ENCODE assay signal across 17 cellular contexts in genomic region chr19:2140193-2140545, GRCh38. TPM values are rescaled to one million over a fixed set of nuclear protein-coding genes. Genes with fewer than 3 reads are reported as not detected.
DNase-seq lines count a peak whose midpoint lies in the region; ATAC-seq and TF ChIP-seq lines count a peak whose summit lies in the region.
"Had no signal": no experiment of that assay in that cellular context is flagged by ENCODE, and none has a peak within 500 bp of the region (broad histone marks: within the 10 kb centered on the region; RNA-seq: fewer than 3 reads in every experiment).

No MANE protein-coding gene starts in this region.

- H3K36me3 Mint-ChIP-seq in WTC11 (peaks cover 30% of the 10 kb centered on the region), neural crest cell (ENCODE audit: low read depth) (peaks cover 3% of the 10 kb centered on the region)

- DNase-seq in NCI-H2171 treated with DMSO at 0.1 percent for 48 hours (lab: John Stamatoyannopoulos, UW) (peak; percentile 17), NCI-H2171 (lab: John Stamatoyannopoulos, UW) (no peak), WTC11 (ENCODE audit: low spot score) (no peak), neural crest cell (ENCODE audit: low read depth, low spot score) (no peak), PC-9 (no peak), 8988T (no peak), KG1 (lab: John Stamatoyannopoulos, UW) (no peak)
- DNase-seq: CD8-positive, alpha-beta T cell; DMS79; HFFc6; NCI-H1436; NCI-H2029; NCI-H226; NCI-H524 had no signal

- no TSS peak for BruUV-seq in PC-9 (replicated peaks; lab: Mats Ljungman, UMichigan)

- no peak overlapping the region for H2AFZ ChIP-seq in PC-9

- H3K27ac Mint-ChIP-seq in WTC11 (peak overlapping the region; percentile 74; the same call in 1 of the 2 replicates), neural crest cell (ENCODE audit: unreplicated experiment) (peak overlapping the region; percentile 86)
- H3K27ac Mint-ChIP-seq: CD8-positive, alpha-beta T cell; HFFc6 had no signal

- no peaks in the 10 kb centered on the region for H3K9me3 Mint-ChIP-seq in WTC11
- H3K9me3 Mint-ChIP-seq in neural crest cell = no peaks in the 10 kb centered on the region
- H3K9me3 Mint-ChIP-seq: CD8-positive, alpha-beta T cell; HFFc6 had no signal

- no peak overlapping the region for H3K27ac ChIP-seq in PC-9
- H3K27ac ChIP-seq: KMS-11, SJSA1 had no signal

- H3K36me3 ChIP-seq in PC-9 (ENCODE audit: low read depth) = no peaks in the 10 kb centered on the region

- ATAC-seq in WTC11 = no peak
- ATAC-seq in GM21423 (IDR thresholded peaks at IDR 0.05; ENCODE audit: unreplicated experiment) = no peak
- ATAC-seq: CD8-positive, alpha-beta T cell had no signal

- POLR2A ChIA-PET in WTC11 (lab: Charles Lee) (no interaction called here), PC-9 (lab: Charles Lee; ENCODE audit: unreplicated experiment) (no interaction called here)

- TF ChIP-seq CTCF in WTC11 (IDR thresholded peaks at IDR 0.05) (no peak), neural crest cell (conservative IDR thresholded peaks at IDR 0.05) (no peak), PC-9 (conservative IDR thresholded peaks at IDR 0.05) (no peak)

- intact Hi-C loops in PC-9 (cut with micrococcal nuclease; ENCODE audit: unreplicated experiment) = no loop called here

- peaks cover 49% of the 10 kb centered on the region for H3K79me2 ChIP-seq in PC-9 (ENCODE audit: low read depth)

- peaks cover 52% of the 10 kb centered on the region for H4K20me1 ChIP-seq in PC-9 (ENCODE audit: insufficient read depth)

- H3K4me2 ChIP-seq in PC-9 = no peak overlapping the region
- H3K4me2 ChIP-seq: KMS-11 had no signal

- no peaks in the 10 kb centered on the region for H3F3A ChIP-seq in PC-9 (ENCODE audit: insufficient read depth, low read depth)

- peaks cover 2% of the 10 kb centered on the region; the same call in 1 of the 2 replicates for H3K4me1 Mint-ChIP-seq in WTC11
- peaks cover 7% of the 10 kb centered on the region for H3K4me1 Mint-ChIP-seq in neural crest cell

- H3K27me3 ChIP-seq in PC-9 (ENCODE audit: insufficient read depth, low read depth) = no peaks in the 10 kb centered on the region
- H3K27me3 ChIP-seq: SJSA1 had no signal

- H3K4me1 ChIP-seq in PC-9 (replicated peaks; ENCODE audit: insufficient read depth) = no peaks in the 10 kb centered on the region

- H3K4me3 Mint-ChIP-seq in WTC11 (no peak overlapping the region), neural crest cell (no peak overlapping the region)
- H3K4me3 Mint-ChIP-seq: CD8-positive, alpha-beta T cell; HFFc6 had no signal

- H3K9me2 ChIP-seq in PC-9 (ENCODE audit: insufficient read depth) = no peaks in the 10 kb centered on the region

- no peak overlapping the region for H3K4me3 ChIP-seq in PC-9
- H3K4me3 ChIP-seq: SJSA1 had no signal

- CTCF ChIA-PET in WTC11 (lab: Charles Lee) = interaction anchor here (0.6 to 1.5 kb wide), 3 partner anchors 12 to 192 kb away, joined by 3 to 5 read pairs (median 4); partner anchors contain the start of gene AP3D1
- CTCF ChIA-PET in PC-9 (lab: Charles Lee) = interaction anchor here (0.6 kb wide), 1 partner anchor 117 kb away, joined by 22 read pairs; no protein-coding TSS in a partner anchor

- H3K9me3 ChIP-seq in PC-9 (ENCODE audit: insufficient read depth, low read depth) = no peaks in the 10 kb centered on the region
- H3K9me3 ChIP-seq: SJSA1 had no signal

- no peaks in the 10 kb centered on the region for H3K27me3 Mint-ChIP-seq in WTC11 (ENCODE audit: low read depth)
- H3K27me3 Mint-ChIP-seq in neural crest cell (ENCODE audit: low read depth) = no peaks in the 10 kb centered on the region

TF ChIP-seq in WTC11, 78 proteins besides CTCF, POLR2A, EP300 and RAD21:
- TF ChIP-seq TEAD4 (CRISPR knock-in tag; IDR thresholded peaks at IDR 0.05) (no peak), ZNF121 (CRISPR knock-in tag; IDR thresholded peaks at IDR 0.05) (0 out of 2 replicates have a peak, but pooled peaks have one; percentile 26)

RNA-seq across cellular contexts. Expression of gene AP3D1, which starts 11.2 kb away (rescaled TPM):
- total RNA-seq in WTC11 (2021) = 160 to 190 TPM (median 163 TPM) in 3 replicates
- total RNA-seq in neural crest cell = 142 and 146 TPM in 2 replicates
- total RNA-seq in PC-9 (2021) = 75.5 and 87.2 TPM in 2 replicates

RNA-seq across cellular contexts. Expression of gene DOT1L, which starts 23.6 kb away (rescaled TPM):
- total RNA-seq in WTC11 (2021) (99.2 to 111 TPM (median 103 TPM) in 3 replicates), neural crest cell (117 and 127 TPM in 2 replicates), PC-9 (2021) (16.0 and 23.9 TPM in 2 replicates)

RNA-seq across cellular contexts. Expression of gene IZUMO4, which starts 43.5 kb away (rescaled TPM):
- 0.73 to 1.9 TPM (median 1.8 TPM) in 3 replicates for total RNA-seq in WTC11 (2021)
- total RNA-seq in neural crest cell = 5.5 and 5.6 TPM in 2 replicates
- 1.5 and 2.4 TPM in 2 replicates for total RNA-seq in PC-9 (2021)

RNA-seq across cellular contexts. Expression of gene MOB3A, which starts 44.0 kb away (rescaled TPM):
- 8.1 to 9.8 TPM (median 9.6 TPM) in 3 replicates for total RNA-seq in WTC11 (2021)
- total RNA-seq in neural crest cell = 40.0 and 42.1 TPM in 2 replicates
- 22.8 and 28.9 TPM in 2 replicates for total RNA-seq in PC-9 (2021)
